Comparison of ENCODE assay signal across 23 cellular contexts in genomic region chr6:106704327-106704726, GRCh38.
"Had no signal": no experiment of that assay in that cellular context is flagged by ENCODE, and none has a peak within 500 bp of the region (broad histone marks: within the 10 kb centered on the region; RNA-seq: fewer than 3 reads in every experiment).

No MANE protein-coding gene starts in this region.

- H3K9me3 ChIP-seq: breast epithelium had no signal

- ATAC-seq: activated CD4-positive, CD25-positive, alpha-beta regulatory T cell treated with anti-CD3 and anti-CD28 coated beads, Interleukin-2, amount 50 U/mL, for 24 hours; activated CD8-positive, alpha-beta T cell treated with anti-CD3 and anti-CD28 coated beads for 36 hours; activated T-cell treated with anti-CD3 and anti-CD28 coated beads, Interleukin-2, amount 50 U/mL, for 72 hours; T-cell had no signal

- H3K4me3 ChIP-seq: breast epithelium had no signal

- H3K27ac ChIP-seq: breast epithelium, WERI-Rb-1 had no signal

- H3K27me3 ChIP-seq: breast epithelium had no signal

- H3K4me1 ChIP-seq: breast epithelium had no signal

- H3K4me1 Mint-ChIP-seq: activated naive CD4-positive, alpha-beta T cell treated with anti-CD3 and anti-CD28 coated beads, Interleukin-2, amount 50 U/mL, for 24 hours had no signal

- H3K27ac Mint-ChIP-seq: activated CD8-positive, alpha-beta T cell treated with anti-CD3 and anti-CD28 coated beads for 36 hours; activated naive CD4-positive, alpha-beta T cell treated with anti-CD3 and anti-CD28 coated beads, Interleukin-2, amount 50 U/mL, for 24 hours; activated T-cell treated with anti-CD3 and anti-CD28 coated beads, Interleukin-2, amount 50 U/mL, for 72 hours; T-cell had no signal

- DNase-seq: activated CD4-positive, alpha-beta T cell treated with anti-CD3 and anti-CD28 coated beads for 4 hours; activated CD8-positive, alpha-beta memory T cell treated with anti-CD3 and anti-CD28 coated beads, Interleukin-2, amount 50 U/mL, for 4 hours; activated CD8-positive, alpha-beta T cell treated with anti-CD3 and anti-CD28 coated beads for 36 hours; activated naive CD4-positive, alpha-beta T cell; activated T-cell treated with anti-CD3 and anti-CD28 coated beads, Interleukin-2, amount 50 U/mL, for 72 hours; aorta; caudate nucleus; KG1; NCI-H1092; NCI-H1417; NCI-H2029; NCI-H2107; NCI-H2171 treated with DMSO at 0.1 percent for 48 hours; NCI-H226; NCI-H526; NCI-H82; SHP77 treated with DMSO at 0.1 percent for 48 hours; T-cell; T-helper 2 cell; WERI-Rb-1 had no signal

- H3K4me3 Mint-ChIP-seq: activated CD8-positive, alpha-beta T cell treated with anti-CD3 and anti-CD28 coated beads for 36 hours; activated naive CD4-positive, alpha-beta T cell treated with anti-CD3 and anti-CD28 coated beads, Interleukin-2, amount 50 U/mL, for 24 hours; activated T-cell treated with anti-CD3 and anti-CD28 coated beads, Interleukin-2, amount 50 U/mL, for 72 hours; T-cell had no signal

- H3K36me3 Mint-ChIP-seq: activated naive CD4-positive, alpha-beta T cell treated with anti-CD3 and anti-CD28 coated beads, Interleukin-2, amount 50 U/mL, for 24 hours; T-cell had no signal

- H3K36me3 ChIP-seq: breast epithelium, WERI-Rb-1 had no signal
